Comparison of ENCODE assay signal across 8 cellular contexts in genomic region chr13:113758651-113759524, GRCh38. TPM values are rescaled to one million over a fixed set of nuclear protein-coding genes. Genes with fewer than 3 reads are reported as not detected.
A peak's percentile ranks its signal among the peaks of the same experiment; 100 is the strongest.
DNase-seq lines count a peak whose midpoint lies in the region; ATAC-seq, FAIRE-seq and TF ChIP-seq lines count a peak whose summit lies in the region.

Gene TMEM255B (plus strand): TSS chr13:113759226. CDS start chr13:113759270, 44 bp downstream.

- H3K27me3 ChIP-seq in HepG2 (ENCODE audit: control insufficient read depth in 1 of 2, insufficient read depth in 2 of 2, low read length in 2 of 2): peaks cover 9 to 71% of the 10 kb centered on the region in 2 experiments

- H3K79me2 ChIP-seq in HepG2 (ENCODE audit: insufficient read depth, low read length): no peaks in the 10 kb centered on the region

- no peaks in the 10 kb centered on the region for H3K9me3 ChIP-seq in HepG2 (ENCODE audit: low read length)

- TF ChIP-seq RAD21 in HepG2 (CRISPR knock-in tag; IDR thresholded peaks at IDR 0.05): no peak

- intact Hi-C loops in HepG2 (cut with micrococcal nuclease; ENCODE audit: unreplicated experiment): no loop called here

- H3K9ac ChIP-seq in HepG2 (ENCODE audit: insufficient read depth, low read depth, low read length): peak within 1 kb of the TSS; percentile 37; the same call in 1 of the 2 replicates

- H4K20me1 ChIP-seq in HepG2 (ENCODE audit: insufficient read depth, low read length): no peaks in the 10 kb centered on the region

- DNase-seq in NCI-H510A (lab: John Stamatoyannopoulos, UW): peak; percentile 52
- peak; percentile 85 to 86 for DNase-seq in activated CD4-positive, alpha-beta T cell treated with anti-CD3 and anti-CD28 coated beads, Interleukin-2, amount 50 U/mL, for 48 hours
- DNase-seq in dermis microvascular lymphatic vessel endothelial cell (ENCODE audit: low read depth in 2 of 2): peak in 1 of 2 donors; percentile 80
- DNase-seq in HepG2 (ENCODE audit: low spot score): no peak
- DNase-seq in stimulated activated CD4-positive, alpha-beta T cell treated with anti-CD3 and anti-CD28 coated beads, Interleukin-2, amount 100 ng/mL, for 48 hours: peak; percentile 72 to 75

- no peak for TF ChIP-seq EP300 in HepG2 (IDR thresholded peaks at IDR 0.05; ENCODE audit: low read depth in 2 of 2, low read length in 2 of 2)
- TF ChIP-seq EP300 in HepG2 (CRISPR knock-in tag; IDR thresholded peaks at IDR 0.05; ENCODE audit: borderline replicate concordance): no peak

- no peaks in the 10 kb centered on the region for H3K36me3 ChIP-seq in HepG2 (replicated peaks in 1 of 2; ENCODE audit: control insufficient read depth in 1 of 2, insufficient read depth in 2 of 2, low read length in 2 of 2)

- WGBS in HepG2 (ENCODE audit: low lambda C conversion rate): 1% methylated on average over 38 of the region's 80 CpGs

- TF ChIP-seq POLR2A in GM18505 (IDR thresholded peaks at IDR 0.05; ENCODE audit: borderline replicate concordance, extremely low read depth, insufficient read depth, insufficient read length) (no peak), HepG2 (IDR thresholded peaks at IDR 0.05; ENCODE audit: insufficient read depth in 1 of 2, low read depth in 2 of 2, low read length in 2 of 2) (no peak)

- TF ChIP-seq CTCF in HepG2 (CRISPR knock-in tag; IDR thresholded peaks at IDR 0.05): peak; percentile 31; the same call in 1 of the 2 replicates

- CTCF ChIA-PET in HepG2 (lab: Yijun Ruan, JAX; ENCODE audit: low intra/inter-chr PET ratio, low total read pairs): no interaction called here

- H3K27ac ChIP-seq in HepG2 (ENCODE audit: extremely low read length, insufficient read depth, low read length): no peak within 1 kb of the TSS

- H3K4me1 ChIP-seq in HepG2 (ENCODE audit: insufficient read depth, low read length): peaks cover 14% of the 10 kb centered on the region

- peak within 1 kb of the TSS; percentile 95 for H3K4me2 ChIP-seq in HepG2 (ENCODE audit: low read depth, low read length)

- no peak for FAIRE-seq in HepG2 (lab: Jason Lieb, UNC)

- peak; percentile 84 for ATAC-seq in GM18505 (IDR thresholded peaks at IDR 0.05; ENCODE audit: unreplicated experiment)
- peak; percentile 94 for ATAC-seq in HG03064 (IDR thresholded peaks at IDR 0.05; ENCODE audit: low read depth, unreplicated experiment)
- ATAC-seq in HepG2: peak; percentile 96
- ATAC-seq in HG02938 (IDR thresholded peaks at IDR 0.05; ENCODE audit: unreplicated experiment): no peak

- in situ Hi-C loops in HepG2 (cut with HindIII; ENCODE audit: extremely low pct_ligation_motif_present, low pct_unique_long_range_greater_than_20kb): no loop called here

- peak within 1 kb of the TSS; percentile 49 to 71 (median 60); a peak in 5 of 6 replicates for H3K4me3 ChIP-seq in HepG2 (replicated peaks in 1 of 3; ENCODE audit: insufficient read depth in 1 of 3, low read depth in 2 of 3, low read length in 3 of 3)

- H2AFZ ChIP-seq in HepG2 (ENCODE audit: low read length): no peak within 1 kb of the TSS

- no TSS peak for BruUV-seq in HepG2 (replicated peaks; lab: Mats Ljungman, UMichigan)

- POLR2A ChIA-PET in HepG2 (lab: Yijun Ruan, JAX): no interaction called here

TF ChIP-seq in HepG2, 621 proteins besides CTCF, POLR2A, EP300 and RAD21 (continues in another document):
- no peak for TF ChIP-seq TRIM24 (CRISPR knock-in tag; IDR thresholded peaks at IDR 0.05)
- no peak for TF ChIP-seq ATF4 (CRISPR knock-in tag; IDR thresholded peaks at IDR 0.05)
- no peak for TF ChIP-seq E2F2 (CRISPR knock-in tag; IDR thresholded peaks at IDR 0.05; ENCODE audit: borderline replicate concordance)
- TF ChIP-seq ZNF337 (CRISPR knock-in tag; IDR thresholded peaks at IDR 0.05; ENCODE audit: borderline replicate concordance, low read depth): no peak
- no peak for TF ChIP-seq REXO4 (CRISPR knock-in tag; IDR thresholded peaks at IDR 0.05; ENCODE audit: borderline replicate concordance)
- peak; percentile 8; the same call in 1 of the 2 replicates for TF ChIP-seq MYC (CRISPR knock-in tag; IDR thresholded peaks at IDR 0.05; ENCODE audit: borderline replicate concordance)
- no peak for TF ChIP-seq ZSCAN30 (CRISPR knock-in tag; IDR thresholded peaks at IDR 0.05)
- no peak for TF ChIP-seq ZBTB33 (CRISPR knock-in tag; IDR thresholded peaks at IDR 0.05)
- TF ChIP-seq SIN3B (IDR thresholded peaks at IDR 0.05; ENCODE audit: low read length): no peak
- peak in 1 of 2 experiments; percentile 17; a peak in 1 of 4 replicates for TF ChIP-seq HMGXB4 (CRISPR knock-in tag; IDR thresholded peaks at IDR 0.05; ENCODE audit: borderline replicate concordance in 1 of 2, low read depth in 1 of 2)

RNA-seq across cellular contexts. Expression of gene TMEM255B, which starts in this region (rescaled TPM):
- total RNA-seq in dermis microvascular lymphatic vessel endothelial cell (45.6 and 51.7 TPM in 2 replicates), HepG2 (2016; rRNA removed; fragmentation: Illumina TruSeq; extraction: Trizol) (0.03 TPM in 1 of 2 replicates, not detected in the other)
- not detected in 2 replicates for total RNA-seq in HepG2 (2016; cell fraction: cytosol; rRNA removed; fragmentation: Illumina TruSeq; extraction: Trizol; ENCODE audit: low read depth)
- total RNA-seq in HepG2 (2016; cell fraction: insoluble cytoplasmic fraction; rRNA removed; fragmentation: Illumina TruSeq; extraction: Trizol): not detected in 2 replicates
- total RNA-seq in HepG2 (2016; cell fraction: membrane; rRNA removed; fragmentation: Illumina TruSeq; extraction: Trizol): not detected in 2 replicates
- not detected in 2 replicates for total RNA-seq in HepG2 (2016; cell fraction: nucleus; rRNA removed; fragmentation: Illumina TruSeq; extraction: Trizol)
- polyA plus RNA-seq in HepG2 (2011; rRNA removed): 0.01 TPM in 1 of 2 replicates, not detected in the other
- 0.01 and 0.12 TPM in 2 replicates for polyA plus RNA-seq in HepG2 (2011; cell fraction: cytosol; rRNA removed)
- 0.02 and 0.03 TPM in 2 replicates for polyA plus RNA-seq in HepG2 (2011; cell fraction: nucleus; rRNA removed)
- 0.11 TPM in 1 of 2 replicates, not detected in the other for polyA plus RNA-seq in HepG2 (2012)
- polyA plus RNA-seq in HepG2 (2016; cell fraction: cytosol; fragmentation: Illumina TruSeq; extraction: Trizol; ENCODE audit: low read depth): not detected in 2 replicates
- not detected in 2 replicates for polyA plus RNA-seq in HepG2 (2016; cell fraction: insoluble cytoplasmic fraction; fragmentation: Illumina TruSeq; extraction: Trizol; ENCODE audit: low read depth)
- polyA plus RNA-seq in HepG2 (2016; cell fraction: membrane; fragmentation: Illumina TruSeq; extraction: Trizol; ENCODE audit: low read depth): not detected in 2 replicates
- polyA plus RNA-seq in HepG2 (2016; cell fraction: nucleus; fragmentation: Illumina TruSeq; extraction: Trizol; ENCODE audit: insufficient read depth, low read depth): not detected in 2 replicates
- not detected in 2 replicates for polyA minus RNA-seq in HepG2 (2011; rRNA and poly(A)+ RNA removed; ENCODE audit: low replicate concordance)
- polyA minus RNA-seq in HepG2 (2011; cell fraction: cytosol; rRNA and poly(A)+ RNA removed): not detected in 2 replicates
- polyA minus RNA-seq in HepG2 (2011; cell fraction: nucleus; rRNA and poly(A)+ RNA removed): 0.12 and 0.13 TPM in 2 replicates

Comparison
In these comparisons a context has a peak if more than half of its experiments do, and no peak if none do; other contexts are left out.
1. RNA of gene TMEM255B (total RNA-seq): 45.6 to 51.7 TPM in dermis microvascular lymphatic vessel endothelial cell; 0.03 TPM in HepG2; every median in the first group is over 10 times any median in the second.
2. Peak in ATAC-seq, H3K4me3 ChIP-seq, H3K9ac ChIP-seq and H3K4me2 ChIP-seq in HepG2; RNA of the gene not detected or under 1 TPM.